ENCODE assay signal across 23 cellular contexts in the genomic region with DNA sequence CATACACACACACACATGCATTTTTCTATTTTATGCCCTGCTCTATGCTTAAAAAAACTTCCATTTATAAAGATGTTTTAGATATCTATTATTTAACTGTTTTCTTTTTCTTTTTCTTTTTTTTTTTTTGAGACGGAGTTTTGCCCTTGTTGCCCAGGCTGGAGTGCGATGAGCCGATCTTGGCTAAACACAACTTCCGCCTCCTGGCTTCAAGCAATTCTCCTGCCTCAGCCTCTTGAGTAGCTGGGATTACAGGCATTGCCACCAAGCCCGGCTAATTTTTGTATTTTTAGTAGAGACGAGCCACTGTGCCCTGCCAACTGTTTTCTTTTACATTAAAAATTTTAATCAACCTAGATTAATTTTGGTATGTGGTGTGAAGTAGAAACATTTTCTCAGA.
"Had no signal": no experiment of that assay in that cellular context is flagged by ENCODE, and none has a peak within 500 bp of the region (broad histone marks: within the 10 kb centered on the region; RNA-seq: fewer than 3 reads in every experiment).

No MANE protein-coding gene starts in this region.

- H3K27ac ChIP-seq: stomach, suprapubic skin, testis, thoracic aorta, tibial artery, tibial nerve, transverse colon, upper lobe of left lung, upper lobe of right lung, uterus, vagina had no signal

- H3K36me3 ChIP-seq: stomach, suprapubic skin, thoracic aorta, tibial artery, tibial nerve, transverse colon, upper lobe of left lung, upper lobe of right lung, uterus, vagina had no signal

- H3K27me3 ChIP-seq: suprapubic skin, testis, tibial artery, tibial nerve, upper lobe of left lung, uterus, vagina had no signal

- H3K9me3 ChIP-seq: suprapubic skin, testis, thoracic aorta, tibial artery, transverse colon, upper lobe of left lung, upper lobe of right lung, uterus, vagina had no signal

- H3K4me3 ChIP-seq: stomach, suprapubic skin, testis, thoracic aorta, tibial artery, tibial nerve, transverse colon, upper lobe of left lung, upper lobe of right lung, uterus, vagina had no signal

- H3K4me1 ChIP-seq: stomach, suprapubic skin, testis, tibial artery, tibial nerve, transverse colon, upper lobe of left lung, upper lobe of right lung, uterus, vagina had no signal

- DNase-seq: stimulated activated CD4-positive, alpha-beta T cell treated with anti-CD3 and anti-CD28 coated beads, Interleukin-2, amount 100 ng/mL, for 48 hours; stimulated activated CD4-positive, alpha-beta T cell treated with anti-CD3 and anti-CD28 coated beads, Interleukin-4, amount 100 ng/mL, for 1 hour; stimulated activated CD4-positive, alpha-beta T cell treated with anti-CD3 and anti-CD28 coated beads, Interleukin-4, amount 100 ng/mL, for 24 hours; stimulated activated CD4-positive, alpha-beta T cell treated with anti-CD3 and anti-CD28 coated beads, Interleukin-4, amount 100 ng/mL, for 4 hours; stimulated activated CD8-positive, alpha-beta memory T cell treated with anti-CD3 and anti-CD28 coated beads, Interleukin-4, amount 100 ng/mL, for 48 hours; stimulated activated naive B cell treated with anti-CD40 and anti-IgM and Interleukin-4, amounts not matched to agents 10 μg/mL and 1 μg/mL and 100 μg/mL, for 72 hours; stimulated activated naive CD4-positive, alpha-beta T cell; stimulated activated naive CD4-positive, alpha-beta T cell treated with Interleukin-2 at 50 U/mL for 16 hours; stimulated activated naive CD8-positive, alpha-beta T cell treated with anti-CD3 and anti-CD28 coated beads, Interleukin-15, amount 100 ng/mL, for 72 hours; stimulated activated naive CD8-positive, alpha-beta T cell treated with anti-CD3 and anti-CD28 coated beads, Interleukin-15, Interleukin-2, amounts not matched to agents 100 U/mL and 50 U/mL, for 24 hours; stomach; substantia nigra; testis; tibial artery; transverse colon; trophoblast cell; upper lobe of left lung; upper lobe of right lung; uterus had no signal
